Comparison of ENCODE assay signal across 1 cellular context in the genomic region with DNA sequence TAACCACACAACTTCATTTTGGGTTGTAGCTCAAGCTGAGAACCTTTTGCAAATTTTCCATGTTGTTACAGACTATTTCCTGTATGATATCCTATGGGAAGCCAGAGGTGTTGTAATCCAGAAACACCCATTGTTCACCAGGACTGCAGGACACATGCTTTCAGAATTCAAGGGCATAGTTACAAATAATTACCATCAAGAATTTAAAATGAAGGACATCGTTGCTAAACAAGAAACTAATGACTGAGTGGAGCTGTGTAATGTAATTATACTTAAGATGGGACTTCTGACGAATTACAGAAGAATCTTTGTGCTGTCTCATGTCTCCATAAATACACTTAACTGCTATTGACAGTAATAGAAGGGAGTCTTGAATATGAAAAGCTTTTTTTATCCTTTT.
TF ChIP-seq lines count a peak whose summit lies in the region.

No MANE protein-coding gene starts in this region.

TF ChIP-seq in HepG2, 621 proteins besides CTCF, POLR2A, EP300 and RAD21:
- TF ChIP-seq SOX13 (IDR thresholded peaks at IDR 0.05) (no peak), SOX13 (CRISPR knock-in tag; conservative IDR thresholded peaks at IDR 0.05 in 1 of 2, IDR thresholded peaks at IDR 0.05 in 1 of 2) (0 out of 4 replicates have a peak, but pooled peaks of 1 of the 2 experiments have one; percentile 22), ZNF879 (CRISPR knock-in tag; IDR thresholded peaks at IDR 0.05) (no peak)
